ENCODE assay signal across 2 cellular contexts in the genomic region with DNA sequence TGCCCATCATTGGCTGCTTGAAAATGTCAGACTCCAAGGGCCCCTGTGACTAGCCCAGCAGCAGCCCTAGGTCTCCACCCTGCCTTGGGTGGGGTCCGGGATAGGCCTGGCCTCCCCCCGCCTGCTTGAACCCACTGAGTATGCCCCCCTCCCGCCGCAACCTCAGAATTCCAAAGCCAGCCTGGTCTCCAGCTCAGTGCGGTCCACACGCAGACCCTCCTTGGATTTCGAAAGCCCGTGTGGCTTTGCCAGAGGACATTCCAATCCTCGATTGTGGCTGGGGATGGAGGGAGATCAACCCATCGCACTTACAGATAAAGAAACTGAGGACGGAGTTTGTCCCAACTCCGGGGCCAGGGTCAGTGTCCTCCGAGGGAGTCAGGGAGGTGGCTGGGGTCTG.
TF ChIP-seq lines count a peak whose summit lies in the region.

No MANE protein-coding gene starts in this region.

TF ChIP-seq in HEK293, 187 proteins besides CTCF, POLR2A, EP300 and RAD21:
- TF ChIP-seq ZBTB20 (tag by site-specific recombination; IDR thresholded peaks at IDR 0.05) (peak; percentile 26; the same call in 1 of the 2 replicates), ZNF274 (IDR thresholded peaks at IDR 0.05; ENCODE audit: low read length) (no peak), ZNF274 (tag by site-specific recombination; IDR thresholded peaks at IDR 0.05; ENCODE audit: borderline replicate concordance) (no peak), ZNF335 (tag by site-specific recombination; conservative IDR thresholded peaks at IDR 0.05) (no peak), HOXD13 (CRISPR knock-in tag; IDR thresholded peaks at IDR 0.05; ENCODE audit: borderline replicate concordance) (no peak), ZNF670 (tag by site-specific recombination; IDR thresholded peaks at IDR 0.05; ENCODE audit: low read depth) (no peak)
- TF ChIP-seq, protein P1, sequence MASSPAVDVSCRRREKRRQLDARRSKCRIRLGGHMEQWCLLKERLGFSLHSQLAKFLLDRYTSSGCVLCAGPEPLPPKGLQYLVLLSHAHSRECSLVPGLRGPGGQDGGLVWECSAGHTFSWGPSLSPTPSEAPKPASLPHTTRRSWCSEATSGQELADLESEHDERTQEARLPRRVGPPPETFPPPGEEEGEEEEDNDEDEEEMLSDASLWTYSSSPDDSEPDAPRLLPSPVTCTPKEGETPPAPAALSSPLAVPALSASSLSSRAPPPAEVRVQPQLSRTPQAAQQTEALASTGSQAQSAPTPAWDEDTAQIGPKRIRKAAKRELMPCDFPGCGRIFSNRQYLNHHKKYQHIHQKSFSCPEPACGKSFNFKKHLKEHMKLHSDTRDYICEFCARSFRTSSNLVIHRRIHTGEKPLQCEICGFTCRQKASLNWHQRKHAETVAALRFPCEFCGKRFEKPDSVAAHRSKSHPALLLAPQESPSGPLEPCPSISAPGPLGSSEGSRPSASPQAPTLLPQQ (tag by site-specific recombination; IDR thresholded peaks at IDR 0.05) = no peak

TF ChIP-seq in H1, 55 proteins besides CTCF, POLR2A, EP300 and RAD21:
- TF ChIP-seq, protein P2, sequence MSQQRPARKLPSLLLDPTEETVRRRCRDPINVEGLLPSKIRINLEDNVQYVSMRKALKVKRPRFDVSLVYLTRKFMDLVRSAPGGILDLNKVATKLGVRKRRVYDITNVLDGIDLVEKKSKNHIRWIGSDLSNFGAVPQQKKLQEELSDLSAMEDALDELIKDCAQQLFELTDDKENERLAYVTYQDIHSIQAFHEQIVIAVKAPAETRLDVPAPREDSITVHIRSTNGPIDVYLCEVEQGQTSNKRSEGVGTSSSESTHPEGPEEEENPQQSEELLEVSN (IDR thresholded peaks at IDR 0.05) = no peak
- TF ChIP-seq CTBP2 (IDR thresholded peaks at IDR 0.05; ENCODE audit: borderline replicate concordance, insufficient read depth, insufficient read length, low read length) (no peak), TBP (IDR thresholded peaks at IDR 0.05; ENCODE audit: low read depth, low read length) (no peak), TEAD4 (IDR thresholded peaks at IDR 0.05; ENCODE audit: low read depth, low read length) (peak; percentile 33; the same call in 1 of the 2 replicates), SAP30 (IDR thresholded peaks at IDR 0.05; ENCODE audit: insufficient read depth, insufficient replicate concordance, low read length) (no peak), POU5F1 (IDR thresholded peaks at IDR 0.05; ENCODE audit: low read depth, low read length) (no peak), BCL11A (IDR thresholded peaks at IDR 0.05; ENCODE audit: low read depth in 2 of 2, low read length in 2 of 2) (no peak), CBX5 (IDR thresholded peaks at IDR 0.05; ENCODE audit: low read depth, low read length) (no peak), TCF12 (IDR thresholded peaks at IDR 0.05; ENCODE audit: low read depth, low read length) (no peak), MAFK (IDR thresholded peaks at IDR 0.05; ENCODE audit: low read depth, low read length) (no peak), KDM4A (IDR thresholded peaks at IDR 0.05; ENCODE audit: low read depth, low read length, severe bottlenecking) (no peak), CEBPB (IDR thresholded peaks at IDR 0.05; ENCODE audit: low read depth, low read length) (0 out of 2 replicates have a peak, but pooled peaks have one; percentile 15), SP4 (IDR thresholded peaks at IDR 0.05; ENCODE audit: low read length) (no peak), FOSL1 (IDR thresholded peaks at IDR 0.05; ENCODE audit: insufficient read depth, low read depth, low read length) (no peak)
